Comparison of ENCODE assay signal across 13 cellular contexts in the genomic region with DNA sequence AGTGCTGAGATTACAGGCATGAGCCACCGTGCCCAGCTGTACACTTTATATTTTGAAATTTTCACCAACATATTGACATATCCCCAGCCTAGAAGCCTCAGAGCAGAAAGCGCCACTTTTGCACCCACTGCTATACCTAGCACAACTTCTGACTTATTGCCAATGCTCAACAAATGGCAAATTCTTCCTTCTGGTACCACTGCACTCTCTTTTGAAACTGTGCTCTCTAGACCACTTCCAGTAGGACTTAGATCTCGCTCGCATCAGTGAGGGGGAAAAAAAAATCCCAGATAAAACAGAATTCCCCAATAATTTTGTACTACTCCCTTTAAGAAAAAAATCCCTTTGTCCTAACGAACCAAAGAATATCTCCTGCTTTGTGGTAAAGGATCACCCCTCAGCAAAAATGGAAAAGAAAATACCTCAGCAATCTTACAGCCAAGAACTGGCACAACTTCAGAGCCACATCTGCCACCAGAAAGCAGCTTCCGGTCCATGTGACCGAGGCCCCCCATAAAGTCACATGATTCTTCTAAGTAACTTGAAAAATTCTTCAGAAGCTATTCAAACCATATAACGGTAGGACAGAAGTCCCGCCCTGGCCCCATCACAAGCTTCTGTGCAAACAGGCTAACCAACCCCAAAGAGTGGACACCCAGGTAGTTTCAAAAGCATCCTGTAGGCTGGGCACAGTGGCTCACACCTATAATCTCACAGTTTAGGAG. TPM values are rescaled to one million over a fixed set of nuclear protein-coding genes. Genes with fewer than 3 reads are reported as not detected.
DNase-seq lines count a peak whose midpoint lies in the region; ATAC-seq lines count a peak whose summit lies in the region.
"Had no signal": no experiment of that assay in that cellular context is flagged by ENCODE, and none has a peak within 500 bp of the region (broad histone marks: within the 10 kb centered on the region; RNA-seq: fewer than 3 reads in every experiment).

No MANE protein-coding gene starts in this region.

- H3F3A ChIP-seq in GM23248 (ENCODE audit: insufficient read depth) = peaks cover 9% of the 10 kb centered on the region; the same call in 1 of the 2 replicates

- in situ Hi-C loops in GM23248 (cut with MboI) = no loop called here

- no peaks in the 10 kb centered on the region for H3K79me2 ChIP-seq in GM23248 (ENCODE audit: insufficient read depth)

- 91 to 94% methylated on average over 9 of the region's 9 CpGs for WGBS in GM23248 (ENCODE audit: low coverage in 1 of 2, low lambda C conversion rate in 2 of 2, missing lambda C conversion rate in 2 of 2), 2 experiments

- peak overlapping the region; percentile 50 for H3K27ac Mint-ChIP-seq in activated naive CD8-positive, alpha-beta T cell treated with anti-CD3 and anti-CD28 coated beads, Interleukin-2, amount 10 ng/mL, durations not matched to agents 7 days and 5 days

- H3K27me3 Mint-ChIP-seq in activated naive CD8-positive, alpha-beta T cell treated with anti-CD3 and anti-CD28 coated beads, Interleukin-2, amount 10 ng/mL, durations not matched to agents 7 days and 5 days = no peaks in the 10 kb centered on the region

- H3K27me3 ChIP-seq in GM23248 (replicated peaks; ENCODE audit: insufficient read depth) = no peaks in the 10 kb centered on the region

- no peak for ATAC-seq in activated naive CD8-positive, alpha-beta T cell treated with anti-CD3 and anti-CD28 coated beads, Interleukin-2, amount 10 ng/mL, durations not matched to agents 7 days and 5 days (ENCODE audit: low read depth)
- ATAC-seq in GM21723 (IDR thresholded peaks at IDR 0.05; ENCODE audit: unreplicated experiment) = no peak

- no peak overlapping the region for H3K27ac ChIP-seq in GM23248
- H3K27ac ChIP-seq: KMS-11 had no signal

- peaks cover 13% of the 10 kb centered on the region for H3K4me1 Mint-ChIP-seq in activated naive CD8-positive, alpha-beta T cell treated with anti-CD3 and anti-CD28 coated beads, Interleukin-2, amount 10 ng/mL, durations not matched to agents 7 days and 5 days
- H3K4me1 Mint-ChIP-seq: CD14-positive monocyte had no signal

- H3K9me3 Mint-ChIP-seq in activated naive CD8-positive, alpha-beta T cell treated with anti-CD3 and anti-CD28 coated beads, Interleukin-2, amount 10 ng/mL, durations not matched to agents 7 days and 5 days = no peaks in the 10 kb centered on the region

- DNase-seq in stimulated activated naive CD4-positive, alpha-beta T cell (lab: John Stamatoyannopoulos, UW) = peak; percentile 1 to 27 (median 11)
- DNase-seq in stimulated activated naive CD4-positive, alpha-beta T cell treated with Interleukin-2 at 50 U/mL for 16 hours (lab: John Stamatoyannopoulos, UW) = no peak
- peak; percentile 33 for DNase-seq in Jurkat, Clone E6-1 (ENCODE audit: low read depth, low spot score)
- no peak for DNase-seq in activated naive CD8-positive, alpha-beta T cell treated with anti-CD3 and anti-CD28 coated beads, Interleukin-2, amount 10 ng/mL, durations not matched to agents 7 days and 5 days
- no peak for DNase-seq in GM23248
- no peak for DNase-seq in DMS53 treated with DMSO at 0.1 percent for 48 hours (lab: John Stamatoyannopoulos, UW; ENCODE audit: unreplicated experiment)
- DNase-seq: NCI-H1417 treated with DMSO at 0.1 percent for 48 hours, NCI-H187 treated with DMSO at 0.1 percent for 48 hours had no signal

- no peak overlapping the region for H3K9ac ChIP-seq in GM23248
- H3K9ac ChIP-seq: KMS-11, SK-N-SH had no signal

- H2AFZ ChIP-seq in GM23248 = no peak overlapping the region

- no peaks in the 10 kb centered on the region for H3K9me3 ChIP-seq in GM23248 (ENCODE audit: low read depth)
- H3K9me3 ChIP-seq: SK-N-SH had no signal

- H3K4me3 ChIP-seq in Jurkat, Clone E6-1 (ENCODE audit: low read length) = no peak overlapping the region
- no peak overlapping the region for H3K4me3 ChIP-seq in GM23248

- H3K4me2 ChIP-seq in GM23248 (ENCODE audit: unreplicated experiment) = no peak overlapping the region
- H3K4me2 ChIP-seq: KMS-11, SK-N-SH had no signal

- peaks cover 43% of the 10 kb centered on the region for H3K36me3 Mint-ChIP-seq in activated naive CD8-positive, alpha-beta T cell treated with anti-CD3 and anti-CD28 coated beads, Interleukin-2, amount 10 ng/mL, durations not matched to agents 7 days and 5 days

- no peaks in the 10 kb centered on the region for H4K20me1 ChIP-seq in GM23248 (ENCODE audit: insufficient read depth)

- H3K4me1 ChIP-seq in GM23248 (ENCODE audit: insufficient read depth) = peaks cover 10% of the 10 kb centered on the region; the same call in 1 of the 2 replicates

- no peaks in the 10 kb centered on the region for H3K9me2 ChIP-seq in GM23248 (ENCODE audit: insufficient read depth)
- H3K9me2 ChIP-seq: SK-N-SH had no signal

- H3K36me3 ChIP-seq in GM23248 (ENCODE audit: low read depth) = no peaks in the 10 kb centered on the region

- H3K4me3 Mint-ChIP-seq in activated naive CD8-positive, alpha-beta T cell treated with anti-CD3 and anti-CD28 coated beads, Interleukin-2, amount 10 ng/mL, durations not matched to agents 7 days and 5 days = peak overlapping the region; percentile 24
- H3K4me3 Mint-ChIP-seq: CD14-positive monocyte had no signal

- POLR2A ChIA-PET in activated naive CD8-positive, alpha-beta T cell treated with anti-CD3 and anti-CD28 coated beads, Interleukin-2, amount 10 ng/mL, durations not matched to agents 7 days and 5 days (lab: Charles Lee) = interaction anchor here (0.6 to 0.7 kb wide), 2 partner anchors 80 to 201 kb away, joined by 3 to 6 read pairs; no protein-coding TSS in a partner anchor

RNA-seq across cellular contexts. Expression of a gene that starts 18.5 kb away (rescaled TPM):
- not detected for polyA plus RNA-seq in Jurkat, Clone E6-1 (2012; ENCODE audit: insufficient read depth, insufficient read length)
- not detected for total RNA-seq in activated naive CD8-positive, alpha-beta T cell treated with anti-CD3 and anti-CD28 coated beads, Interleukin-2, amount 10 ng/mL, durations not matched to agents 7 days and 5 days
- not detected in 2 replicates for total RNA-seq in GM23248 (2014; rRNA removed; shearing (Covaris generic))
- not detected in 2 replicates for polyA plus RNA-seq in GM23248 (2016; fragmentation: Nextera tagmentation; extraction: Ambion mirVana)
- total RNA-seq: M059J had no signal
- polyA plus RNA-seq: CD14-positive monocyte, SK-N-SH had no signal

RNA-seq across cellular contexts. Expression of a gene that starts 21.8 kb away (rescaled TPM):
- 225 TPM for polyA plus RNA-seq in Jurkat, Clone E6-1 (2012; ENCODE audit: insufficient read depth, insufficient read length)
- total RNA-seq in activated naive CD8-positive, alpha-beta T cell treated with anti-CD3 and anti-CD28 coated beads, Interleukin-2, amount 10 ng/mL, durations not matched to agents 7 days and 5 days = 100 to 1,000 TPM; 180 to 182 TPM
- 41.8 and 54.9 TPM in 2 replicates for total RNA-seq in GM23248 (2014; rRNA removed; shearing (Covaris generic))
- 29.8 and 30.6 TPM in 2 replicates for polyA plus RNA-seq in GM23248 (2016; fragmentation: Nextera tagmentation; extraction: Ambion mirVana)

Comparison
In these comparisons a context has a peak if more than half of its experiments do, and no peak if none do; other contexts are left out.
1. DNase-seq: peak in stimulated activated naive CD4-positive, alpha-beta T cell (6 of 6) and Jurkat, Clone E6-1 (single experiment); none in stimulated activated naive CD4-positive, alpha-beta T cell treated with Interleukin-2 at 50 U/mL for 16 hours (single experiment), activated naive CD8-positive, alpha-beta T cell treated with anti-CD3 and anti-CD28 coated beads, Interleukin-2, amount 10 ng/mL, durations not matched to agents 7 days and 5 days (single experiment), GM23248 (single experiment) and DMS53 treated with DMSO at 0.1 percent for 48 hours (single experiment).